17 cellular contexts compared by ENCODE assay signal in genomic region chr3:170905862-170906261, GRCh38.
"Had no signal": no experiment of that assay in that cellular context is flagged by ENCODE, and none has a peak within 500 bp of the region (broad histone marks: within the 10 kb centered on the region; RNA-seq: fewer than 3 reads in every experiment).

No MANE protein-coding gene starts in this region.

- H3K36me3 ChIP-seq: lower lobe of right lung, thyroid gland, vagina had no signal

- H3K9me3 Mint-ChIP-seq: stimulated activated effector memory CD8-positive, alpha-beta T cell treated with anti-CD3 and anti-CD28 coated beads, Interleukin-12 subunit alpha, Interleukin-12 subunit beta, amount 100 ng/mL, for 72 hours had no signal

- ATAC-seq: body of pancreas; effector memory CD8-positive, alpha-beta T cell; left cardiac atrium; lower lobe of right lung; right cardiac atrium; stimulated activated effector memory CD8-positive, alpha-beta T cell treated with anti-CD3 and anti-CD28 coated beads, Interleukin-12 subunit alpha, Interleukin-12 subunit beta, amount 100 ng/mL, for 72 hours; WTC11 had no signal

- H3K27me3 Mint-ChIP-seq: effector memory CD8-positive, alpha-beta T cell; naive B cell had no signal

- H3K27ac ChIP-seq: body of pancreas, epithelial cell of prostate, lower lobe of right lung, thyroid gland, vagina had no signal

- H3K27me3 ChIP-seq: body of pancreas, thyroid gland, vagina had no signal

- H3K9me3 ChIP-seq: thyroid gland, vagina had no signal

- H3K4me3 Mint-ChIP-seq: activated CD4-positive, alpha-beta T cell treated with anti-CD3 and anti-CD28 coated beads, Interleukin-2, amount 10 ng/mL, durations not matched to agents 24 days and 14 days; effector memory CD8-positive, alpha-beta T cell; stimulated activated effector memory CD8-positive, alpha-beta T cell treated with anti-CD3 and anti-CD28 coated beads, Interleukin-12 subunit alpha, Interleukin-12 subunit beta, amount 100 ng/mL, for 72 hours; WTC11 had no signal

- H3K36me3 Mint-ChIP-seq: stimulated activated effector memory CD8-positive, alpha-beta T cell treated with anti-CD3 and anti-CD28 coated beads, Interleukin-12 subunit alpha, Interleukin-12 subunit beta, amount 100 ng/mL, for 72 hours had no signal

- H3K27ac Mint-ChIP-seq: activated CD4-positive, alpha-beta T cell treated with anti-CD3 and anti-CD28 coated beads, Interleukin-2, amount 10 ng/mL, durations not matched to agents 24 days and 14 days; effector memory CD8-positive, alpha-beta T cell; naive B cell; progenitor cell of endocrine pancreas; stimulated activated effector memory CD8-positive, alpha-beta T cell treated with anti-CD3 and anti-CD28 coated beads, Interleukin-12 subunit alpha, Interleukin-12 subunit beta, amount 100 ng/mL, for 72 hours; WTC11 had no signal

- H3K4me3 ChIP-seq: body of pancreas, lower lobe of right lung, thyroid gland, vagina had no signal

- DNase-seq: activated CD4-positive, alpha-beta T cell treated with anti-CD3 and anti-CD28 coated beads, Interleukin-2, amount 10 ng/mL, durations not matched to agents 24 days and 14 days; activated naive CD4-positive, alpha-beta T cell treated with anti-CD3 and anti-CD28 coated beads, Interleukin-2, amount 50 U/mL, for 16 hours; amniotic stem cell; body of pancreas; effector memory CD8-positive, alpha-beta T cell; hippocampal formation; left cardiac atrium; lower lobe of right lung; naive B cell; occipital lobe; right cardiac atrium; thyroid gland had no signal
